ENCODE assay signal across 8 cellular contexts in the genomic region with DNA sequence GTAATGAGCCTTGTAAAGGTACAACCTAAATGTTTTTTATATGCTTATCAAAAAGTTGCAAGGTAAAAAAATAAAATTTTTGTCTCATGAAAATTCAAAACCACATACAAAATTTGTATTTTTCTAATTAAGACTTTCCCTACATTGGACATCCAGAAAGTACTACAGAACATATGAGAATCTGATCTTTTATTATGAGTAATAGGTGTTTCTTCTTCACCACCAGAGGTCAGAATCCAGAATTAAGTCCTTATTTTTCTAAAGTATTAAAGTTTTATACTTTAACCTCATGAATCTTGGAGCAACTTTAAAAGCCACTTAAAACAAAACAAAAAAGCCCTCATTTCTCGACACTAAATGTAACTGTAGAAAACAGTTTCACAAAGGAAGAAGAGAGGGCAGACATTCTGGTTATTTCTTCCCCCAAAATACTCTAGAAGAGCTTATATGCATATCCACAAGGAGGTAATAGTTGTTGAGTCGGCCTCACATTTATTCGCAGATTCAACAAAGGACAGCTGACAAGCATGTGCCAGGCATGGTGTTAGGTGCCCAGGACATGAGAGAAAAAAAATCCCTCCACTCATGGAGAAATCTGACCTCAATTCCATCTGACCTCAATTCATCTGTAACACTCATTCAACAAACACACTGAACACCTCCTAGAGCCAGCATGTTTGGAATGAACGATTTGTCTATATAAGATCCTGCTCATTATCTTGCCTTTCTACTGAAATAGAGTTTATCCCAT.
DNase-seq lines count a peak whose midpoint lies in the region; ATAC-seq lines count a peak whose summit lies in the region.

No MANE protein-coding gene starts in this region.

- no peaks in the 10 kb centered on the region for H3K36me3 ChIP-seq in CD8-positive, alpha-beta memory T cell (ENCODE audit: insufficient read depth, low read length)

- peak overlapping the region in 5 of 7 donors; percentile 1 to 52 (median 35) for H3K4me3 Mint-ChIP-seq in CD8-positive, alpha-beta memory T cell
- peak overlapping the region; percentile 0 to 40 (median 32) for H3K4me3 Mint-ChIP-seq in T-cell

- H3K4me3 ChIP-seq in CD8-positive, alpha-beta memory T cell (ENCODE audit: low read length): no peak overlapping the region

- POLR2A ChIA-PET in CD8-positive, alpha-beta memory T cell (lab: Charles Lee): interaction anchor here (1.7 kb wide), 1 partner anchor 69 kb away, joined by 6 read pairs; the partner anchor contains the start of gene MLLT3
- POLR2A ChIA-PET in T-cell (lab: Charles Lee): interaction anchor here (0.5 to 0.6 kb wide), 3 partner anchors 17 to 1453 kb away, joined by 3 to 5 read pairs (median 4); no protein-coding TSS in a partner anchor

- peak in 1 of 5 donors; percentile 5 for DNase-seq in CD8-positive, alpha-beta memory T cell
- DNase-seq in T-cell (no peak), kidney tubule cell (ENCODE audit: low spot score) (peak; percentile 60), activated gamma-delta T cell (lab: John Stamatoyannopoulos, UW) (no peak), Ammon's horn (ENCODE audit: low spot score) (no peak), NCI-H128 (lab: John Stamatoyannopoulos, UW; ENCODE audit: unreplicated experiment) (no peak)

- no peaks in the 10 kb centered on the region for H3K9me3 ChIP-seq in CD8-positive, alpha-beta memory T cell (ENCODE audit: low read length)

- H3K27ac Mint-ChIP-seq in CD8-positive, alpha-beta memory T cell: peak overlapping the region in 4 of 8 donors; percentile 0 to 42 (median 24)
- H3K27ac Mint-ChIP-seq in T-cell: peak overlapping the region; percentile 67 to 69

- H3K9me3 Mint-ChIP-seq in CD8-positive, alpha-beta memory T cell: no peaks in the 10 kb centered on the region
- no peaks in the 10 kb centered on the region for H3K9me3 Mint-ChIP-seq in T-cell

- ATAC-seq in GM21529 (IDR thresholded peaks at IDR 0.05; ENCODE audit: unreplicated experiment) (peak; percentile 44), T-cell (replicated peaks in 1 of 4) (peak in 1 of 4 experiments; percentile 41), GM18519 (IDR thresholded peaks at IDR 0.05; ENCODE audit: low FRiP score, unreplicated experiment) (no peak)

- H3K4me1 Mint-ChIP-seq in CD8-positive, alpha-beta memory T cell: peaks cover 66 to 86% (median 84%) of the 10 kb centered on the region in 3 donors
- peaks cover 81 to 83% (median 82%) of the 10 kb centered on the region in 3 donors for H3K4me1 Mint-ChIP-seq in T-cell

- peaks cover 0 to 2% (median 0%) of the 10 kb centered on the region in 3 donors for H3K36me3 Mint-ChIP-seq in CD8-positive, alpha-beta memory T cell
- H3K36me3 Mint-ChIP-seq in T-cell: peaks cover 11% of the 10 kb centered on the region

- CTCF ChIA-PET in CD8-positive, alpha-beta memory T cell (lab: Charles Lee): interaction anchor here (0.8 to 1.7 kb wide), 3 partner anchors 64 to 71 kb away, joined by 3 to 11 read pairs (median 4); partner anchors contain the start of gene MLLT3
- CTCF ChIA-PET in T-cell (lab: Charles Lee): interaction anchor here (0.6 to 2.1 kb wide), 9 partner anchors 10 to 593 kb away, joined by 3 to 9 read pairs (median 4); partner anchors contain the start of gene MLLT3 (in 1 of the 2)

- H3K4me1 ChIP-seq in CD8-positive, alpha-beta memory T cell (ENCODE audit: insufficient read depth, low read length): peaks cover 42% of the 10 kb centered on the region

- H3K27me3 Mint-ChIP-seq in CD8-positive, alpha-beta memory T cell: no peaks in the 10 kb centered on the region
- H3K27me3 Mint-ChIP-seq in T-cell: no peaks in the 10 kb centered on the region

- H3K27me3 ChIP-seq in CD8-positive, alpha-beta memory T cell (ENCODE audit: insufficient read depth, low read length, poor library complexity, severe bottlenecking): no peaks in the 10 kb centered on the region

- no peak overlapping the region for H3K27ac ChIP-seq in CD8-positive, alpha-beta memory T cell (ENCODE audit: low read depth, low read length)
